1 cellular context compared by ENCODE assay signal in the genomic region with DNA sequence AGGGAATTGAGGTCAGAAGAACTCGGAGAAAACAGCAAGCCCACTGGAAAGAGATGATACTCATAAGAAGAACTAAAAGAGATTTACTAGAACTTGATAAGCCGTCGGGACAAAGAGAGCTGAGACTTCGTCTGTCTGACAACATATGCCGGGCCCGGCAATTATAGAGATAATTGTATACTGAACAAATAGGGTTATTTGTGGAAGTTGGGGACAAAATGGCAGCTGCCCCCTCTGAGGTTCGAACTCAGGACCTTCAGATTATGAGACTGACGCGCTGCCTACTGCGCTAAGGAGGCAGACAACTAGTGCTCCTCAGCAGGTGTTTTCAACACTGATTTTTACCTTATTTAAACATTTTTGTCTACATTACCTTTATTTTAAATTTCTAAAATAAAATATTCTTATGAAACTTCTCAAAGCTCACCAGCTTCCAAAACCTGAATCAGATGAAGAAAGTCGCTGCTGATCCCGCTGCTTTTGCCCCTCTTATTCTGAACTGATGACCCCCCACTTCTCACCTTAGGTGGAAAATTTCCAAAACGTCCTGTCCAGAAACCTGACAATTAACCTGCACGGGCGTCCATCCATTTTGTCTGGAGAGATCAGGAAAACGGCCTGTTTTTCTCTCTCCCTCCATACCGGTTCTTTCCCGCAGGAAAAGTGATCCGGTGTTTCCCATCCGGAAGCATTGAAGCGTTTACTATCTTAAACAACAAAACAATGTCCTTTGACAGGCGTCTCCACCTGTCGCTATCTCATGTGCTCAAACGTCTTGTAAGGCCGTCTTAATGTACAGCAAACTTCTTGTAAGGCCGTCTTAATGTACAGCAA.
A peak's percentile ranks its signal among the peaks of the same experiment; 100 is the strongest.
TF ChIP-seq lines count a peak whose summit lies in the region.

No MANE protein-coding gene starts in this region.

TF ChIP-seq in HepG2, 621 proteins besides CTCF, POLR2A, EP300 and RAD21 (continued from another document and continues in another):
- TF ChIP-seq, protein P1, sequence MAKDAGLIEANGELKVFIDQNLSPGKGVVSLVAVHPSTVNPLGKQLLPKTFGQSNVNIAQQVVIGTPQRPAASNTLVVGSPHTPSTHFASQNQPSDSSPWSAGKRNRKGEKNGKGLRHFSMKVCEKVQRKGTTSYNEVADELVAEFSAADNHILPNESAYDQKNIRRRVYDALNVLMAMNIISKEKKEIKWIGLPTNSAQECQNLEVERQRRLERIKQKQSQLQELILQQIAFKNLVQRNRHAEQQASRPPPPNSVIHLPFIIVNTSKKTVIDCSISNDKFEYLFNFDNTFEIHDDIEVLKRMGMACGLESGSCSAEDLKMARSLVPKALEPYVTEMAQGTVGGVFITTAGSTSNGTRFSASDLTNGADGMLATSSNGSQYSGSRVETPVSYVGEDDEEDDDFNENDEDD (CRISPR knock-in tag; IDR thresholded peaks at IDR 0.05; ENCODE audit: borderline replicate concordance): peak; percentile 47; the same call in 1 of the 2 replicates
- TF ChIP-seq, protein P2, sequence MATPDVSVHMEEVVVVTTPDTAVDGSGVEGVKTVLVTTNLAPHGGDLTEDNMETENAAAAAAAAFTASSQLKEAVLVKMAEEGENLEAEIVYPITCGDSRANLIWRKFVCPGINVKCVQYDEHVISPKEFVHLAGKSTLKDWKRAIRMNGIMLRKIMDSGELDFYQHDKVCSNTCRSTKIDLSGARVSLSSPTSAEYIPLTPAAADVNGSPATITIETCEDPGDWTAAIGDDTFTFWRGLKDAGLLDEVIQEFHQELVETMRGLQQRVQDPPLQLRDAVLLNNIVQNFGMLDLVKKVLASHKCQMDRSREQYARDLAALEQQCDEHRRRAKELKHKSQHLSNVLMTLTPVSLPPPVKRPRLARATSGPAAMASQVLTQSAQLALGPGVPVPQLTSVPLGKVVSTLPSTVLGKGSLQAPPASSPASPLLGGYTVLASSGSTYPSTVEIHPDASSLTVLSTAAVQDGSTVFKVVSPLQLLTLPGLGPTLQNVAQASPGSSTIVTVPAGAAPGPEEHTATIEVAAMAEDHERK (CRISPR knock-in tag; IDR thresholded peaks at IDR 0.05; ENCODE audit: low read depth): no peak
- TF ChIP-seq CEBPG (CRISPR knock-in tag; IDR thresholded peaks at IDR 0.05) (0 out of 2 replicates have a peak, but pooled peaks have one; percentile 14), ZNF292 (CRISPR knock-in tag; IDR thresholded peaks at IDR 0.05; ENCODE audit: borderline replicate concordance, low read depth) (no peak), ZNF547 (CRISPR knock-in tag; IDR thresholded peaks at IDR 0.05) (no peak), ZNF644 (CRISPR knock-in tag; IDR thresholded peaks at IDR 0.05; ENCODE audit: low read depth) (no peak), ZNF382 (CRISPR knock-in tag; IDR thresholded peaks at IDR 0.05; ENCODE audit: borderline replicate concordance) (no peak), ZNF256 (CRISPR knock-in tag; conservative IDR thresholded peaks at IDR 0.05) (0 out of 2 replicates have a peak, but pooled peaks have one; percentile 58), ARID2 (CRISPR knock-in tag; IDR thresholded peaks at IDR 0.05; ENCODE audit: borderline replicate concordance) (0 out of 2 replicates have a peak, but pooled peaks have one; percentile 46), DMAP1 (CRISPR knock-in tag; IDR thresholded peaks at IDR 0.05) (0 out of 2 replicates have a peak, but pooled peaks have one; percentile 6), ZNF468 (CRISPR knock-in tag; IDR thresholded peaks at IDR 0.05) (no peak), ZNF260 (CRISPR knock-in tag; IDR thresholded peaks at IDR 0.05; ENCODE audit: borderline replicate concordance, low read depth) (no peak), WIZ (CRISPR knock-in tag; IDR thresholded peaks at IDR 0.05) (no peak), FOXJ3 (CRISPR knock-in tag; IDR thresholded peaks at IDR 0.05; ENCODE audit: borderline replicate concordance) (peak; percentile 49; the same call in 1 of the 2 replicates), DNMT3B (CRISPR knock-in tag; conservative IDR thresholded peaks at IDR 0.05) (0 out of 2 replicates have a peak, but pooled peaks have one; percentile 85), SOX13 (IDR thresholded peaks at IDR 0.05) (no peak), SOX13 (CRISPR knock-in tag; conservative IDR thresholded peaks at IDR 0.05 in 1 of 2, IDR thresholded peaks at IDR 0.05 in 1 of 2) (peak in 1 of 2 experiments; percentile 46; a peak in 2 of 4 replicates), BORCS8-MEF2B (CRISPR knock-in tag; IDR thresholded peaks at IDR 0.05) (no peak), MZF1 (CRISPR knock-in tag; IDR thresholded peaks at IDR 0.05; ENCODE audit: borderline replicate concordance) (no peak), SMARCE1 (IDR thresholded peaks at IDR 0.05; ENCODE audit: borderline replicate concordance) (no peak), KLF15 (CRISPR knock-in tag; IDR thresholded peaks at IDR 0.05; ENCODE audit: borderline replicate concordance) (peak; percentile 54; the same call in 1 of the 2 replicates), ZNF20 (CRISPR knock-in tag; IDR thresholded peaks at IDR 0.05) (no peak), SATB2 (CRISPR knock-in tag; IDR thresholded peaks at IDR 0.05) (no peak), NCOA5 (CRISPR knock-in tag; IDR thresholded peaks at IDR 0.05) (no peak), MLLT10 (CRISPR knock-in tag; IDR thresholded peaks at IDR 0.05) (no peak), CREM (IDR thresholded peaks at IDR 0.05) (peak; percentile 30; the same call in 1 of the 2 replicates), CREM (CRISPR knock-in tag; IDR thresholded peaks at IDR 0.05) (no peak), KMT2B (CRISPR knock-in tag; IDR thresholded peaks at IDR 0.05) (peak; percentile 32), CBX2 (IDR thresholded peaks at IDR 0.05; ENCODE audit: low read depth, low read length) (no peak), CBX2 (CRISPR knock-in tag; IDR thresholded peaks at IDR 0.05; ENCODE audit: low read depth) (no peak), ETV5 (CRISPR knock-in tag; IDR thresholded peaks at IDR 0.05; ENCODE audit: borderline replicate concordance) (no peak; the same call in 1 of the 2 replicates), EEA1 (CRISPR knock-in tag; IDR thresholded peaks at IDR 0.05; ENCODE audit: borderline replicate concordance) (no peak), ZFYVE20 (CRISPR knock-in tag; IDR thresholded peaks at IDR 0.05; ENCODE audit: borderline replicate concordance, low read depth) (no peak), RBFOX2 (IDR thresholded peaks at IDR 0.05; ENCODE audit: low read depth, low read length) (no peak), ZNF605 (CRISPR knock-in tag; IDR thresholded peaks at IDR 0.05) (no peak), CAMTA2 (CRISPR knock-in tag; IDR thresholded peaks at IDR 0.05; ENCODE audit: borderline replicate concordance) (no peak), SP1 (IDR thresholded peaks at IDR 0.05) (no peak), SP1 (CRISPR knock-in tag; IDR thresholded peaks at IDR 0.05) (no peak), RFX3 (CRISPR knock-in tag; IDR thresholded peaks at IDR 0.05) (no peak), IKZF1 (IDR thresholded peaks at IDR 0.05) (no peak), BCL6 (CRISPR knock-in tag; IDR thresholded peaks at IDR 0.05) (no peak; the same call in none of the 2 replicates), ZNF235 (CRISPR knock-in tag; IDR thresholded peaks at IDR 0.05; ENCODE audit: borderline replicate concordance) (no peak), SALL1 (CRISPR knock-in tag; IDR thresholded peaks at IDR 0.05) (peak; percentile 68), ZNF205 (CRISPR knock-in tag; IDR thresholded peaks at IDR 0.05) (peak; percentile 94), IRX3 (CRISPR knock-in tag; IDR thresholded peaks at IDR 0.05; ENCODE audit: borderline replicate concordance, low read depth) (no peak), ZNF510 (CRISPR knock-in tag; IDR thresholded peaks at IDR 0.05; ENCODE audit: low read depth) (no peak), TMF1 (CRISPR knock-in tag; IDR thresholded peaks at IDR 0.05; ENCODE audit: low read depth) (no peak), ZNF234 (CRISPR knock-in tag; conservative IDR thresholded peaks at IDR 0.05) (no peak), HNF4A (CRISPR knock-in tag; IDR thresholded peaks at IDR 0.05) (peak; percentile 30; the same call in 1 of the 2 replicates), PHF5A (CRISPR knock-in tag; IDR thresholded peaks at IDR 0.05; ENCODE audit: low read depth, unreplicated experiment) (no peak)
- TF ChIP-seq, protein P3, sequence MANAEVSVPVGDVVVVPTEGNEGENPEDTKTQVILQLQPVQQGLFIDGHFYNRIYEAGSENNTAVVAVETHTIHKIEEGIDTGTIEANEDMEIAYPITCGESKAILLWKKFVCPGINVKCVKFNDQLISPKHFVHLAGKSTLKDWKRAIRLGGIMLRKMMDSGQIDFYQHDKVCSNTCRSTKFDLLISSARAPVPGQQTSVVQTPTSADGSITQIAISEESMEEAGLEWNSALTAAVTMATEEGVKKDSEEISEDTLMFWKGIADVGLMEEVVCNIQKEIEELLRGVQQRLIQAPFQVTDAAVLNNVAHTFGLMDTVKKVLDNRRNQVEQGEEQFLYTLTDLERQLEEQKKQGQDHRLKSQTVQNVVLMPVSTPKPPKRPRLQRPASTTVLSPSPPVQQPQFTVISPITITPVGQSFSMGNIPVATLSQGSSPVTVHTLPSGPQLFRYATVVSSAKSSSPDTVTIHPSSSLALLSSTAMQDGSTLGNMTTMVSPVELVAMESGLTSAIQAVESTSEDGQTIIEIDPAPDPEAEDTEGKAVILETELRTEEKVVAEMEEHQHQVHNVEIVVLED (CRISPR knock-in tag; IDR thresholded peaks at IDR 0.05; ENCODE audit: borderline replicate concordance): no peak
- TF ChIP-seq, protein P4, sequence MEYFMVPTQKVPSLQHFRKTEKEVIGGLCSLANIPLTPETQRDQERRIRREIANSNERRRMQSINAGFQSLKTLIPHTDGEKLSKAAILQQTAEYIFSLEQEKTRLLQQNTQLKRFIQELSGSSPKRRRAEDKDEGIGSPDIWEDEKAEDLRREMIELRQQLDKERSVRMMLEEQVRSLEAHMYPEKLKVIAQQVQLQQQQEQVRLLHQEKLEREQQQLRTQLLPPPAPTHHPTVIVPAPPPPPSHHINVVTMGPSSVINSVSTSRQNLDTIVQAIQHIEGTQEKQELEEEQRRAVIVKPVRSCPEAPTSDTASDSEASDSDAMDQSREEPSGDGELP (IDR thresholded peaks at IDR 0.05; ENCODE audit: borderline replicate concordance, low read depth): no peak
- TF ChIP-seq, protein P5, sequence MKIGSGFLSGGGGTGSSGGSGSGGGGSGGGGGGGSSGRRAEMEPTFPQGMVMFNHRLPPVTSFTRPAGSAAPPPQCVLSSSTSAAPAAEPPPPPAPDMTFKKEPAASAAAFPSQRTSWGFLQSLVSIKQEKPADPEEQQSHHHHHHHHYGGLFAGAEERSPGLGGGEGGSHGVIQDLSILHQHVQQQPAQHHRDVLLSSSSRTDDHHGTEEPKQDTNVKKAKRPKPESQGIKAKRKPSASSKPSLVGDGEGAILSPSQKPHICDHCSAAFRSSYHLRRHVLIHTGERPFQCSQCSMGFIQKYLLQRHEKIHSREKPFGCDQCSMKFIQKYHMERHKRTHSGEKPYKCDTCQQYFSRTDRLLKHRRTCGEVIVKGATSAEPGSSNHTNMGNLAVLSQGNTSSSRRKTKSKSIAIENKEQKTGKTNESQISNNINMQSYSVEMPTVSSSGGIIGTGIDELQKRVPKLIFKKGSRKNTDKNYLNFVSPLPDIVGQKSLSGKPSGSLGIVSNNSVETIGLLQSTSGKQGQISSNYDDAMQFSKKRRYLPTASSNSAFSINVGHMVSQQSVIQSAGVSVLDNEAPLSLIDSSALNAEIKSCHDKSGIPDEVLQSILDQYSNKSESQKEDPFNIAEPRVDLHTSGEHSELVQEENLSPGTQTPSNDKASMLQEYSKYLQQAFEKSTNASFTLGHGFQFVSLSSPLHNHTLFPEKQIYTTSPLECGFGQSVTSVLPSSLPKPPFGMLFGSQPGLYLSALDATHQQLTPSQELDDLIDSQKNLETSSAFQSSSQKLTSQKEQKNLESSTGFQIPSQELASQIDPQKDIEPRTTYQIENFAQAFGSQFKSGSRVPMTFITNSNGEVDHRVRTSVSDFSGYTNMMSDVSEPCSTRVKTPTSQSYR (CRISPR knock-in tag; IDR thresholded peaks at IDR 0.05; ENCODE audit: borderline replicate concordance): no peak
- TF ChIP-seq, protein P6, sequence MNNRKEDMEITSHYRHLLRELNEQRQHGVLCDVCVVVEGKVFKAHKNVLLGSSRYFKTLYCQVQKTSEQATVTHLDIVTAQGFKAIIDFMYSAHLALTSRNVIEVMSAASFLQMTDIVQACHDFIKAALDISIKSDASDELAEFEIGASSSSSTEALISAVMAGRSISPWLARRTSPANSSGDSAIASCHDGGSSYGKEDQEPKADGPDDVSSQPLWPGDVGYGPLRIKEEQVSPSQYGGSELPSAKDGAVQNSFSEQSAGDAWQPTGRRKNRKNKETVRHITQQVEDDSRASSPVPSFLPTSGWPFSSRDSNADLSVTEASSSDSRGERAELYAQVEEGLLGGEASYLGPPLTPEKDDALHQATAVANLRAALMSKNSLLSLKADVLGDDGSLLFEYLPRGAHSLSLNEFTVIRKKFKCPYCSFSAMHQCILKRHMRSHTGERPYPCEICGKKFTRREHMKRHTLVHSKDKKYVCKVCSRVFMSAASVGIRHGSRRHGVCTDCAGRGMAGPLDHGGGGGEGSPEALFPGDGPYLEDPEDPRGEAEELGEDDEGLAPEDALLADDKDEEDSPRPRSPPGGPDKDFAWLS (CRISPR knock-in tag; IDR thresholded peaks at IDR 0.05; ENCODE audit: borderline replicate concordance): no peak
- TF ChIP-seq, protein P7, sequence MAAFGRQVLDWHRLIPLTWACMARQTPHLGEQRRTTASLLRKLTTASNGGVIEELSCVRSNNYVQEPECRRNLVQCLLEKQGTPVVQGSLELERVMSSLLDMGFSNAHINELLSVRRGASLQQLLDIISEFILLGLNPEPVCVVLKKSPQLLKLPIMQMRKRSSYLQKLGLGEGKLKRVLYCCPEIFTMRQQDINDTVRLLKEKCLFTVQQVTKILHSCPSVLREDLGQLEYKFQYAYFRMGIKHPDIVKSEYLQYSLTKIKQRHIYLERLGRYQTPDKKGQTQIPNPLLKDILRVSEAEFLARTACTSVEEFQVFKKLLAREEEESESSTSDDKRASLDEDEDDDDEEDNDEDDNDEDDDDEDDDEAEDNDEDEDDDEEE (CRISPR knock-in tag; IDR thresholded peaks at IDR 0.05): no peak
- TF ChIP-seq, protein P8, sequence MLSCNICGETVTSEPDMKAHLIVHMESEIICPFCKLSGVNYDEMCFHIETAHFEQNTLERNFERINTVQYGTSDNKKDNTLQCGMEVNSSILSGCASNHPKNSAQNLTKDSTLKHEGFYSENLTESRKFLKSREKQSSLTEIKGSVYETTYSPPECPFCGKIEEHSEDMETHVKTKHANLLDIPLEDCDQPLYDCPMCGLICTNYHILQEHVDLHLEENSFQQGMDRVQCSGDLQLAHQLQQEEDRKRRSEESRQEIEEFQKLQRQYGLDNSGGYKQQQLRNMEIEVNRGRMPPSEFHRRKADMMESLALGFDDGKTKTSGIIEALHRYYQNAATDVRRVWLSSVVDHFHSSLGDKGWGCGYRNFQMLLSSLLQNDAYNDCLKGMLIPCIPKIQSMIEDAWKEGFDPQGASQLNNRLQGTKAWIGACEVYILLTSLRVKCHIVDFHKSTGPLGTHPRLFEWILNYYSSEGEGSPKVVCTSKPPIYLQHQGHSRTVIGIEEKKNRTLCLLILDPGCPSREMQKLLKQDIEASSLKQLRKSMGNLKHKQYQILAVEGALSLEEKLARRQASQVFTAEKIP (CRISPR knock-in tag; IDR thresholded peaks at IDR 0.05; ENCODE audit: borderline replicate concordance): no peak
- TF ChIP-seq, protein P9, sequence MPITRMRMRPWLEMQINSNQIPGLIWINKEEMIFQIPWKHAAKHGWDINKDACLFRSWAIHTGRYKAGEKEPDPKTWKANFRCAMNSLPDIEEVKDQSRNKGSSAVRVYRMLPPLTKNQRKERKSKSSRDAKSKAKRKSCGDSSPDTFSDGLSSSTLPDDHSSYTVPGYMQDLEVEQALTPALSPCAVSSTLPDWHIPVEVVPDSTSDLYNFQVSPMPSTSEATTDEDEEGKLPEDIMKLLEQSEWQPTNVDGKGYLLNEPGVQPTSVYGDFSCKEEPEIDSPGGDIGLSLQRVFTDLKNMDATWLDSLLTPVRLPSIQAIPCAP (CRISPR knock-in tag; IDR thresholded peaks at IDR 0.05; ENCODE audit: low read depth): no peak
